In the genomic region with DNA sequence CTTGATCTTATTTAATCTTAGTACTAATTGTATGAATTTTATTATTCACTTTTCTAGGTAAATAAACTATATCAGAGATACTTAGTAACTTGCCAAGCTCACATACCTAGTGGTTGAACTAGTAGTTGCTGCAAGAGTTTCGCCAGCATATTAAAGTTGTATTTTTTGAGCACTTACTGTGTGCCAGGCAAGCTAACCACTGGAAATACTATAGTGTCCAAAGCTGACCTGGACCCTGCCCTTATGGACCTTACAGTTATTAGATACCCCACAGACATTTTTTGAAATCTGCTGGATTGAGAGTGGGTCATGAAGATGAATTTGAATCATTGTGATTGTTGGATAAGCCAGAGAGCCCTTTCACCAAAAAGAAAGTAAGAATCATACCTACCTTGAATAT, we compare ENCODE assay signal across 2 cellular contexts.
TF ChIP-seq lines count a peak whose summit lies in the region.

No MANE protein-coding gene starts in this region.

TF ChIP-seq in liver, 16 proteins besides CTCF, POLR2A, EP300 and RAD21:
- TF ChIP-seq, protein P1, sequence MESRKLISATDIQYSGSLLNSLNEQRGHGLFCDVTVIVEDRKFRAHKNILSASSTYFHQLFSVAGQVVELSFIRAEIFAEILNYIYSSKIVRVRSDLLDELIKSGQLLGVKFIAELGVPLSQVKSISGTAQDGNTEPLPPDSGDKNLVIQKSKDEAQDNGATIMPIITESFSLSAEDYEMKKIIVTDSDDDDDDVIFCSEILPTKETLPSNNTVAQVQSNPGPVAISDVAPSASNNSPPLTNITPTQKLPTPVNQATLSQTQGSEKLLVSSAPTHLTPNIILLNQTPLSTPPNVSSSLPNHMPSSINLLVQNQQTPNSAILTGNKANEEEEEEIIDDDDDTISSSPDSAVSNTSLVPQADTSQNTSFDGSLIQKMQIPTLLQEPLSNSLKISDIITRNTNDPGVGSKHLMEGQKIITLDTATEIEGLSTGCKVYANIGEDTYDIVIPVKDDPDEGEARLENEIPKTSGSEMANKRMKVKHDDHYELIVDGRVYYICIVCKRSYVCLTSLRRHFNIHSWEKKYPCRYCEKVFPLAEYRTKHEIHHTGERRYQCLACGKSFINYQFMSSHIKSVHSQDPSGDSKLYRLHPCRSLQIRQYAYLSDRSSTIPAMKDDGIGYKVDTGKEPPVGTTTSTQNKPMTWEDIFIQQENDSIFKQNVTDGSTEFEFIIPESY (IDR thresholded peaks at IDR 0.05), result no peak
- TF ChIP-seq HNF4A (conservative IDR thresholded peaks at IDR 0.05), result peak; percentile 69 to 80

TF ChIP-seq in HepG2, 621 proteins besides CTCF, POLR2A, EP300 and RAD21 (continued from another document):
- TF ChIP-seq, protein P2, sequence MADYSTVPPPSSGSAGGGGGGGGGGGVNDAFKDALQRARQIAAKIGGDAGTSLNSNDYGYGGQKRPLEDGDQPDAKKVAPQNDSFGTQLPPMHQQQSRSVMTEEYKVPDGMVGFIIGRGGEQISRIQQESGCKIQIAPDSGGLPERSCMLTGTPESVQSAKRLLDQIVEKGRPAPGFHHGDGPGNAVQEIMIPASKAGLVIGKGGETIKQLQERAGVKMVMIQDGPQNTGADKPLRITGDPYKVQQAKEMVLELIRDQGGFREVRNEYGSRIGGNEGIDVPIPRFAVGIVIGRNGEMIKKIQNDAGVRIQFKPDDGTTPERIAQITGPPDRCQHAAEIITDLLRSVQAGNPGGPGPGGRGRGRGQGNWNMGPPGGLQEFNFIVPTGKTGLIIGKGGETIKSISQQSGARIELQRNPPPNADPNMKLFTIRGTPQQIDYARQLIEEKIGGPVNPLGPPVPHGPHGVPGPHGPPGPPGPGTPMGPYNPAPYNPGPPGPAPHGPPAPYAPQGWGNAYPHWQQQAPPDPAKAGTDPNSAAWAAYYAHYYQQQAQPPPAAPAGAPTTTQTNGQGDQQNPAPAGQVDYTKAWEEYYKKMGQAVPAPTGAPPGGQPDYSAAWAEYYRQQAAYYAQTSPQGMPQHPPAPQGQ (CRISPR knock-in tag; IDR thresholded peaks at IDR 0.05; ENCODE audit: borderline replicate concordance), result no peak
- no peak for TF ChIP-seq RAD51 (IDR thresholded peaks at IDR 0.05; ENCODE audit: borderline replicate concordance)
